12 cellular contexts compared by ENCODE assay signal in genomic region chr6:13413906-13414555, GRCh38.
DNase-seq lines count a peak whose midpoint lies in the region; ATAC-seq and TF ChIP-seq lines count a peak whose summit lies in the region.
"Had no signal": no experiment of that assay in that cellular context is flagged by ENCODE, and none has a peak within 500 bp of the region (broad histone marks: within the 10 kb centered on the region; RNA-seq: fewer than 3 reads in every experiment).

No MANE protein-coding gene starts in this region.

- H3K27me3 ChIP-seq in GM06990 (replicated peaks; ENCODE audit: control insufficient read depth, insufficient read depth, low read length) (no peaks in the 10 kb centered on the region), right cardiac atrium (ENCODE audit: control insufficient read depth, insufficient read depth) (no peaks in the 10 kb centered on the region), rectal smooth muscle tissue (ENCODE audit: control insufficient read depth, insufficient read depth, low read length) (no peaks in the 10 kb centered on the region)

- no peak overlapping the region for H3K4me3 ChIP-seq in GM06990 (replicated peaks; ENCODE audit: low read depth, low read length)
- no peak overlapping the region for H3K4me3 ChIP-seq in right cardiac atrium (ENCODE audit: low read length)
- no peak overlapping the region for H3K4me3 ChIP-seq in rectal smooth muscle tissue (ENCODE audit: low read length)
- H3K4me3 ChIP-seq: K562 had no signal

- TF ChIP-seq CTCF in GM06990 (IDR thresholded peaks at IDR 0.05; ENCODE audit: insufficient read depth, low read length, poor library complexity, severe bottlenecking) = no peak

- H3K27ac ChIP-seq in right cardiac atrium (ENCODE audit: low read length) = peak overlapping the region; percentile 90
- H3K27ac ChIP-seq in rectal smooth muscle tissue (ENCODE audit: low read depth, low read length) = peak overlapping the region; percentile 72

- DNase-seq in GM06990 (ENCODE audit: extremely low read depth, insufficient read length) (peak; percentile 24), anterior cingulate cortex (lab: John Stamatoyannopoulos, UW) (peak in 49 of 58 donors; percentile 20 to 82 (median 59)), right cardiac atrium (peak; percentile 62 to 83 (median 71)), NCI-H1105 treated with DMSO at 0.1 percent for 48 hours (lab: John Stamatoyannopoulos, UW) (no peak), HEK293T (ENCODE audit: extremely low spot score) (no peak)
- DNase-seq: Caco-2, NCI-H345, trophoblast cell had no signal

- peaks cover 4% of the 10 kb centered on the region for H3K36me3 ChIP-seq in GM06990 (ENCODE audit: control insufficient read depth, insufficient read depth, low read length)
- no peaks in the 10 kb centered on the region for H3K36me3 ChIP-seq in rectal smooth muscle tissue (ENCODE audit: control insufficient read depth, insufficient read depth, low read length)

- 45% methylated on average over 7 of the region's 7 CpGs for WGBS in right cardiac atrium

- POLR2A ChIA-PET in HEK293T (lab: Yijun Ruan, JAX) = no interaction called here

- H3K4me1 ChIP-seq in right cardiac atrium (ENCODE audit: control insufficient read depth, insufficient read depth, low read length) (peaks cover 26% of the 10 kb centered on the region), rectal smooth muscle tissue (ENCODE audit: control insufficient read depth, insufficient read depth, low read length) (peaks cover 3% of the 10 kb centered on the region)
- H3K4me1 ChIP-seq: Caco-2 had no signal

- CTCF ChIA-PET in HEK293T (lab: Yijun Ruan, JAX) = no interaction called here

- H3K9ac ChIP-seq in rectal smooth muscle tissue (ENCODE audit: low read length) = no peak overlapping the region

- intact Hi-C loops in right cardiac atrium (cut with DNase I) = loop anchor here in 2 of 4 donors (10.0 kb wide), 2 partner anchors 61 to 79 kb away; no protein-coding TSS in a partner anchor

- no peaks in the 10 kb centered on the region for H3K9me3 ChIP-seq in right cardiac atrium (ENCODE audit: control insufficient read depth, low read length)
- H3K9me3 ChIP-seq: Caco-2 had no signal

- peak; percentile 77 to 82 for ATAC-seq in right cardiac atrium
- no peak for ATAC-seq in HG02981 (IDR thresholded peaks at IDR 0.05; ENCODE audit: unreplicated experiment)
- no peak for ATAC-seq in GM19328 (IDR thresholded peaks at IDR 0.05; ENCODE audit: unreplicated experiment)
- ATAC-seq: K562 had no signal

TF ChIP-seq in HEK293T, 16 proteins besides CTCF, POLR2A, EP300 and RAD21:
- TF ChIP-seq FOXM1 (IDR thresholded peaks at IDR 0.05; ENCODE audit: borderline replicate concordance) (no peak), LEF1 (IDR thresholded peaks at IDR 0.05; ENCODE audit: borderline replicate concordance) (no peak), FOXA1 (IDR thresholded peaks at IDR 0.05) (no peak), ARNT (IDR thresholded peaks at IDR 0.05) (no peak), CTBP1 (IDR thresholded peaks at IDR 0.05; ENCODE audit: borderline replicate concordance) (no peak), SP1 (IDR thresholded peaks at IDR 0.05) (no peak), ZNF384 (IDR thresholded peaks at IDR 0.05) (no peak), SUZ12 (IDR thresholded peaks at IDR 0.05) (no peak), FOXK2 (IDR thresholded peaks at IDR 0.05) (no peak), L3MBTL2 (conservative IDR thresholded peaks at IDR 0.05) (no peak), NFRKB (IDR thresholded peaks at IDR 0.05) (no peak)
TF ChIP-seq in HEK293T: peak in this region for 0.

Comparison
In these comparisons a context has a peak if more than half of its experiments do, and no peak if none do; other contexts are left out.
1. DNase-seq: peak in GM06990 (single experiment), anterior cingulate cortex (49 of 58) and right cardiac atrium (3 of 3); none in NCI-H1105 treated with DMSO at 0.1 percent for 48 hours (single experiment) and HEK293T (single experiment).
2. ATAC-seq: peak in right cardiac atrium (2 of 2); none in HG02981 (single experiment) and GM19328 (single experiment).